19 cellular contexts compared by ENCODE assay signal in genomic region chr11:116421529-116422185, GRCh38.
A peak's percentile ranks its signal among the peaks of the same experiment; 100 is the strongest.
DNase-seq lines count a peak whose midpoint lies in the region; ATAC-seq, FAIRE-seq and TF ChIP-seq lines count a peak whose summit lies in the region.
"Had no signal": no experiment of that assay in that cellular context is flagged by ENCODE, and none has a peak within 500 bp of the region (broad histone marks: within the 10 kb centered on the region; RNA-seq: fewer than 3 reads in every experiment).

No MANE protein-coding gene starts in this region.

- H3K4me1 ChIP-seq in small intestine (ENCODE audit: control insufficient read depth in 2 of 2, insufficient read depth in 1 of 2, low read depth in 1 of 2, low read length in 1 of 2) (peaks cover 0 to 12% of the 10 kb centered on the region in 2 donors), upper lobe of left lung (no peaks in the 10 kb centered on the region)
- H3K4me1 ChIP-seq: A549, gastrocnemius medialis had no signal

- H3K36me3 ChIP-seq in small intestine (ENCODE audit: control insufficient read depth in 2 of 2, insufficient read depth in 2 of 2, low read length in 2 of 2) (no peaks in the 10 kb centered on the region), upper lobe of left lung (no peaks in the 10 kb centered on the region)
- H3K36me3 ChIP-seq: gastrocnemius medialis had no signal

- DNase-seq in NCI-H345 (lab: John Stamatoyannopoulos, UW) (peak; percentile 48), NCI-H345 treated with DMSO at 0.1 percent for 48 hours (lab: John Stamatoyannopoulos, UW; ENCODE audit: unreplicated experiment) (no peak), NCI-H1092 (lab: John Stamatoyannopoulos, UW) (peak; percentile 63), RPMI8226 (peak; percentile 28), small intestine (peak; percentile 84), GM13977 (ENCODE audit: low spot score) (no peak), upper lobe of left lung (no peak)
- DNase-seq: activated CD4-positive, alpha-beta T cell treated with anti-CD3 and anti-CD28 coated beads for 36 hours; C1 segment of cervical spinal cord; gastrocnemius medialis; natural killer cell; stimulated activated CD4-positive, alpha-beta T cell treated with anti-CD3 and anti-CD28 coated beads, Interleukin-4, amount 100 ng/mL, for 4 hours had no signal

- H3K4me3 ChIP-seq in small intestine (ENCODE audit: low read depth in 1 of 2, low read length in 2 of 2) (no peak overlapping the region), upper lobe of left lung (no peak overlapping the region)
- H3K4me3 ChIP-seq: A549, gastrocnemius medialis, PC-9 had no signal

- no peaks in the 10 kb centered on the region for H3K9me3 ChIP-seq in small intestine (ENCODE audit: control insufficient read depth, low read depth)
- H3K9me3 ChIP-seq in upper lobe of left lung, result no peaks in the 10 kb centered on the region
- H3K9me3 ChIP-seq: A549, gastrocnemius medialis had no signal

- no peak for ATAC-seq in upper lobe of left lung (ENCODE audit: low FRiP score in 2 of 2)
- ATAC-seq in HG02763 (IDR thresholded peaks at IDR 0.05; ENCODE audit: unreplicated experiment), result no peak
- ATAC-seq: A549; activated CD4-positive, alpha-beta T cell treated with anti-CD3 and anti-CD28 coated beads for 36 hours; gastrocnemius medialis; natural killer cell had no signal

- TF ChIP-seq CTCF in GM13977 (IDR thresholded peaks at IDR 0.05; ENCODE audit: extremely low read depth, insufficient read depth, missing control alignments) (no peak), upper lobe of left lung (IDR thresholded peaks at IDR 0.05) (no peak)

- TF ChIP-seq POLR2A in upper lobe of left lung (IDR thresholded peaks at IDR 0.05), result no peak

- TF ChIP-seq EP300 in upper lobe of left lung (IDR thresholded peaks at IDR 0.05), result no peak

- WGBS in small intestine, 3 donors, result 27 to 59% (median 38%) methylated on average over 16 of the region's 16 CpGs
- WGBS in upper lobe of left lung, 2 donors, result 63 to 87% methylated on average over 10 to 16 of the region's 16 CpGs

- no peak for FAIRE-seq in small intestine (lab: Jason Lieb, UNC)
- FAIRE-seq: A549, bronchial epithelial cell, H54 had no signal

- in situ Hi-C loops in GM13977 (cut with MboI; ENCODE audit: low pct_unique_long_range_greater_than_20kb, low sequenced_read_pairs, unreplicated experiment), result no loop called here

- H3K27me3 ChIP-seq in small intestine (ENCODE audit: control insufficient read depth in 2 of 2, insufficient read depth in 2 of 2, low read length in 2 of 2) (no peaks in the 10 kb centered on the region), upper lobe of left lung (no peaks in the 10 kb centered on the region)
- H3K27me3 ChIP-seq: gastrocnemius medialis had no signal

- H3K27ac ChIP-seq in small intestine (ENCODE audit: low read depth in 1 of 2, low read length in 1 of 2), result peak overlapping the region in 1 of 2 donors; percentile 85
- no peak overlapping the region for H3K27ac ChIP-seq in upper lobe of left lung
- H3K27ac ChIP-seq: A549, epithelial cell of prostate, gastrocnemius medialis, HL-60, PC-9 had no signal

Comparison
In these comparisons a context has a peak if more than half of its experiments do, and no peak if none do; other contexts are left out.
1. DNase-seq: peak in NCI-H345 (single experiment), NCI-H1092 (single experiment), RPMI8226 (single experiment) and small intestine (single experiment); none in NCI-H345 treated with DMSO at 0.1 percent for 48 hours (single experiment), GM13977 (single experiment) and upper lobe of left lung (0 of 2).